Comparison of ENCODE assay signal across 20 cellular contexts in the genomic region with DNA sequence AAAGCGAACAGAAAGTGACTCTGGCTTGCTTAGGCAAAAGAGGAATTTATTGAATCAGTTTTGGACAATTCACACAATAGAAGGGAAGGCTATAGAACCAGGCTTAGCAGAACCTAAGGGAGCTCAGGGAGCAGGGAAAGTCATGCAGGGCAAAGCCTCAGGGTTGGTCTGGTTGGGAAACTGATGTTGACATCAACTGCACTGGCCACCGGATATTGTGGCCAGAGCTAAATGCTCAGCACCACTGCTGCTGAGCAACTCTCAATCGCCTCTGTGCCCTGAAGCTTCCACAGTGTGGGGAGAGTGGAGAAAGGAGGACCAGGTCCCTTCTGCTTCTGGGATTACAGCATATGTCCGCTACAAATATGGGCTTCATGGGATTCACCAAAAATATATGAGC.
DNase-seq lines count a peak whose midpoint lies in the region; ATAC-seq and TF ChIP-seq lines count a peak whose summit lies in the region.
"Had no signal": no experiment of that assay in that cellular context is flagged by ENCODE, and none has a peak within 500 bp of the region (broad histone marks: within the 10 kb centered on the region; RNA-seq: fewer than 3 reads in every experiment).

No MANE protein-coding gene starts in this region.

- DNase-seq in Right ventricle myocardium superior (peak; percentile 43), right atrium auricular region (ENCODE audit: low spot score) (no peak), UCSD-AML1 (lab: John Stamatoyannopoulos, UW; ENCODE audit: unreplicated experiment) (peak; percentile 17), lower lobe of right lung (peak; percentile 57), upper lobe of right lung (no peak), H7 (no peak)
- DNase-seq in effector CD4-positive, alpha-beta T cell: no peak
- DNase-seq: activated CD4-positive, CD25-positive, alpha-beta regulatory T cell; activated naive CD8-positive, alpha-beta T cell treated with anti-CD3 and anti-CD28 coated beads, Interleukin-2, amount 50 U/mL, for 24 hours; DMS79 treated with DMSO at 0.1 percent for 48 hours; heart right ventricle; mesendoderm; NCI-H1417; NCI-H524 treated with DMSO at 0.1 percent for 48 hours; nephron progenitor cell; OCI-M1; psoas muscle; testis had no signal

- no peaks in the 10 kb centered on the region for H3K9me3 ChIP-seq in right atrium auricular region
- no peaks in the 10 kb centered on the region for H3K9me3 ChIP-seq in lower lobe of right lung
- no peaks in the 10 kb centered on the region for H3K9me3 ChIP-seq in upper lobe of right lung
- H3K9me3 ChIP-seq: psoas muscle, SJSA1, testis had no signal

- H3K4me3 ChIP-seq in right atrium auricular region (no peak overlapping the region), lower lobe of right lung (no peak overlapping the region), upper lobe of right lung (no peak overlapping the region), H7 (ENCODE audit: insufficient read depth, low read depth, low read length) (no peak overlapping the region)
- H3K4me3 ChIP-seq: heart right ventricle, psoas muscle, SJSA1, testis had no signal

- ATAC-seq in Right ventricle myocardium superior (ENCODE audit: poor library complexity): peak; percentile 57
- peak; percentile 66 to 73 for ATAC-seq in lower lobe of right lung
- ATAC-seq in upper lobe of right lung: peak; percentile 89
- ATAC-seq in HG03460 (IDR thresholded peaks at IDR 0.05; ENCODE audit: unreplicated experiment): no peak
- ATAC-seq: activated naive CD8-positive, alpha-beta T cell treated with anti-CD3 and anti-CD28 coated beads, Interleukin-2, amount 50 U/mL, for 24 hours; psoas muscle had no signal

- no peaks in the 10 kb centered on the region for H3K4me1 ChIP-seq in right atrium auricular region
- H3K4me1 ChIP-seq in lower lobe of right lung: peaks cover 11% of the 10 kb centered on the region
- peaks cover 6% of the 10 kb centered on the region for H3K4me1 ChIP-seq in upper lobe of right lung
- H3K4me1 ChIP-seq: psoas muscle, SJSA1, testis had no signal

- TF ChIP-seq CTCF in right atrium auricular region (IDR thresholded peaks at IDR 0.05): no peak
- no peak for TF ChIP-seq CTCF in lower lobe of right lung (IDR thresholded peaks at IDR 0.05)
- no peak for TF ChIP-seq CTCF in upper lobe of right lung (IDR thresholded peaks at IDR 0.05)

- no peaks in the 10 kb centered on the region for H3K36me3 ChIP-seq in right atrium auricular region
- H3K36me3 ChIP-seq in lower lobe of right lung: no peaks in the 10 kb centered on the region
- no peaks in the 10 kb centered on the region for H3K36me3 ChIP-seq in upper lobe of right lung
- no peaks in the 10 kb centered on the region for H3K36me3 ChIP-seq in H7 (replicated peaks; ENCODE audit: control insufficient read depth, insufficient read depth, low read length)
- H3K36me3 ChIP-seq: heart right ventricle, SJSA1 had no signal

- intact Hi-C loops in Right ventricle myocardium superior (cut with DNase I): no loop called here
- intact Hi-C loops in lower lobe of right lung (cut with DNase I): no loop called here
- intact Hi-C loops in upper lobe of right lung (cut with DNase I): no loop called here

- H3K27ac ChIP-seq in right atrium auricular region (no peak overlapping the region), lower lobe of right lung (no peak overlapping the region), upper lobe of right lung (no peak overlapping the region)
- H3K27ac ChIP-seq: psoas muscle, SJSA1, testis had no signal

- H3K27me3 ChIP-seq in right atrium auricular region (no peaks in the 10 kb centered on the region), lower lobe of right lung (ENCODE audit: low read depth) (no peaks in the 10 kb centered on the region), upper lobe of right lung (no peaks in the 10 kb centered on the region), H7 (ENCODE audit: control insufficient read depth, insufficient read depth, low read length) (no peaks in the 10 kb centered on the region)
- H3K27me3 ChIP-seq: heart right ventricle, SJSA1, testis had no signal

Comparison
In these comparisons a context has a peak if more than half of its experiments do, and no peak if none do; other contexts are left out.
1. DNase-seq: peak in Right ventricle myocardium superior (single experiment), UCSD-AML1 (single experiment) and lower lobe of right lung (single experiment); none in right atrium auricular region (single experiment), upper lobe of right lung (single experiment), H7 (single experiment) and effector CD4-positive, alpha-beta T cell (single experiment).